Comparison of ENCODE assay signal across 9 cellular contexts in the genomic region with DNA sequence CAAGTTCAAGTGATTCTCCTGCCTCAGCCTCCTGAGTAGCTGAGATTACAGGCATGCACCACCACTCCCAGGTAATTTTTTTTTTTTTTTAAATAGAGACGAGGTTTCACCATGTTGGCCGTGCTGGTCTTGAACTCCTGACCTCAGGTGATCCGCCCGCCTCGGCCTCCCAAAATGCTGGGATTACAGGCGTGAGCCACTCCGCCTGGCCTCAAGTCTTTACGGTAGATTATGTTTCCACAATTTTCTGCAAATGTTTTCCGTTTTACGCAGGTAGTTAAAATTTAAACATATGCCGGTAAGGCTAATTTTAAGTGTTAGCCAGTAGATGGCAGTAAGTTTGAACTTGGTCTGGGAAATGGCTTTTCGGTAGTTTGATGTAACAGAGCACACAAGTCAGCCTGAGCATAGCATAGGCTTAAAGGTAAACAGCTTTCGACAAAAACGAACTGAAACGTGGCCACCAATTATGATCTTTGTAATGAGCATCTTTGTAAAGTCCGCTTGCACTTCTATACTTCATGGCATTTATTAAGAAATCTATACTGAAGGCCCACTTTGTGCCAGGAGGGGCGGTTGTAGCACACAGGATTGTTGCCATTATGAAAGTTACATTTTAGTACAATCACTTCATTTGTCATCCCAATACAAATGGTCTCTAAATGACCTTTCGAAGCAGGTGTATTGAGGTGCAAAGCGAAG. TPM values are rescaled to one million over a fixed set of nuclear protein-coding genes. Genes with fewer than 3 reads are reported as not detected.
DNase-seq lines count a peak whose midpoint lies in the region; ATAC-seq and TF ChIP-seq lines count a peak whose summit lies in the region.
"Had no signal": no experiment of that assay in that cellular context is flagged by ENCODE, and none has a peak within 500 bp of the region (broad histone marks: within the 10 kb centered on the region; RNA-seq: fewer than 3 reads in every experiment).

No MANE protein-coding gene starts in this region.

- ATAC-seq in GM21825 (IDR thresholded peaks at IDR 0.05; ENCODE audit: unreplicated experiment) (peak; percentile 70), WTC11 (peak; percentile 76)

- peaks cover 17% of the 10 kb centered on the region for H3K4me1 ChIP-seq in rectal smooth muscle tissue (ENCODE audit: control insufficient read depth, insufficient read depth, low read length)

- H3K27me3 ChIP-seq in rectal smooth muscle tissue (ENCODE audit: control insufficient read depth, insufficient read depth, low read length) = no peaks in the 10 kb centered on the region

- peaks cover 16% of the 10 kb centered on the region for H3K9me3 Mint-ChIP-seq in WTC11

- H3K36me3 ChIP-seq in rectal smooth muscle tissue (ENCODE audit: control insufficient read depth, insufficient read depth, low read length) = no peaks in the 10 kb centered on the region

- peaks cover 4% of the 10 kb centered on the region for H3K4me1 Mint-ChIP-seq in WTC11

- CTCF ChIA-PET in WTC11 (lab: Charles Lee) = interaction anchor here (0.6 to 1.5 kb wide), 10 partner anchors 9 to 828 kb away, joined by 3 to 6 read pairs (median 4); partner anchors contain the start of gene TBC1D19

- H3K27ac Mint-ChIP-seq in WTC11 = no peak overlapping the region

- H3K4me3 Mint-ChIP-seq in WTC11 = no peak overlapping the region

- DNase-seq in SHP77 (lab: John Stamatoyannopoulos, UW) (peak; percentile 6 to 33), SHP77 treated with DMSO at 0.1 percent for 48 hours (lab: John Stamatoyannopoulos, UW) (no peak), NCI-H1105 treated with DMSO at 0.1 percent for 48 hours (lab: John Stamatoyannopoulos, UW) (peak; percentile 11), WTC11 (ENCODE audit: low spot score) (no peak), globus pallidus (ENCODE audit: low spot score) (peak; percentile 44)
- DNase-seq in stimulated activated CD4-positive, alpha-beta T cell treated with anti-CD3 and anti-CD28 coated beads, Interleukin-12 subunit alpha, Interleukin-12 subunit beta, amount 100 ng/mL, for 4 hours = no peak

- 0 out of 2 replicates have a peak, but pooled peaks have one; percentile 17 for TF ChIP-seq CTCF in WTC11 (IDR thresholded peaks at IDR 0.05)

- no peaks in the 10 kb centered on the region for H3K27me3 Mint-ChIP-seq in WTC11 (ENCODE audit: low read depth)

- H3K4me3 ChIP-seq in rectal smooth muscle tissue (ENCODE audit: low read length) = no peak overlapping the region

- H3K36me3 Mint-ChIP-seq in WTC11 = peaks cover 2% of the 10 kb centered on the region

- peak overlapping the region; percentile 74 for H3K27ac ChIP-seq in rectal smooth muscle tissue (ENCODE audit: low read depth, low read length)

- POLR2A ChIA-PET in WTC11 (lab: Charles Lee) = no interaction called here

- H3K9ac ChIP-seq in rectal smooth muscle tissue (ENCODE audit: low read length) = no peak overlapping the region

TF ChIP-seq in WTC11, 78 proteins besides CTCF, POLR2A, EP300 and RAD21 (continues in another document):
- TF ChIP-seq, protein P1, sequence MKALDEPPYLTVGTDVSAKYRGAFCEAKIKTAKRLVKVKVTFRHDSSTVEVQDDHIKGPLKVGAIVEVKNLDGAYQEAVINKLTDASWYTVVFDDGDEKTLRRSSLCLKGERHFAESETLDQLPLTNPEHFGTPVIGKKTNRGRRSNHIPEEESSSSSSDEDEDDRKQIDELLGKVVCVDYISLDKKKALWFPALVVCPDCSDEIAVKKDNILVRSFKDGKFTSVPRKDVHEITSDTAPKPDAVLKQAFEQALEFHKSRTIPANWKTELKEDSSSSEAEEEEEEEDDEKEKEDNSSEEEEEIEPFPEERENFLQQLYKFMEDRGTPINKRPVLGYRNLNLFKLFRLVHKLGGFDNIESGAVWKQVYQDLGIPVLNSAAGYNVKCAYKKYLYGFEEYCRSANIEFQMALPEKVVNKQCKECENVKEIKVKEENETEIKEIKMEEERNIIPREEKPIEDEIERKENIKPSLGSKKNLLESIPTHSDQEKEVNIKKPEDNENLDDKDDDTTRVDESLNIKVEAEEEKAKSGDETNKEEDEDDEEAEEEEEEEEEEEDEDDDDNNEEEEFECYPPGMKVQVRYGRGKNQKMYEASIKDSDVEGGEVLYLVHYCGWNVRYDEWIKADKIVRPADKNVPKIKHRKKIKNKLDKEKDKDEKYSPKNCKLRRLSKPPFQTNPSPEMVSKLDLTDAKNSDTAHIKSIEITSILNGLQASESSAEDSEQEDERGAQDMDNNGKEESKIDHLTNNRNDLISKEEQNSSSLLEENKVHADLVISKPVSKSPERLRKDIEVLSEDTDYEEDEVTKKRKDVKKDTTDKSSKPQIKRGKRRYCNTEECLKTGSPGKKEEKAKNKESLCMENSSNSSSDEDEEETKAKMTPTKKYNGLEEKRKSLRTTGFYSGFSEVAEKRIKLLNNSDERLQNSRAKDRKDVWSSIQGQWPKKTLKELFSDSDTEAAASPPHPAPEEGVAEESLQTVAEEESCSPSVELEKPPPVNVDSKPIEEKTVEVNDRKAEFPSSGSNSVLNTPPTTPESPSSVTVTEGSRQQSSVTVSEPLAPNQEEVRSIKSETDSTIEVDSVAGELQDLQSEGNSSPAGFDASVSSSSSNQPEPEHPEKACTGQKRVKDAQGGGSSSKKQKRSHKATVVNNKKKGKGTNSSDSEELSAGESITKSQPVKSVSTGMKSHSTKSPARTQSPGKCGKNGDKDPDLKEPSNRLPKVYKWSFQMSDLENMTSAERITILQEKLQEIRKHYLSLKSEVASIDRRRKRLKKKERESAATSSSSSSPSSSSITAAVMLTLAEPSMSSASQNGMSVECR (CRISPR knock-in tag; IDR thresholded peaks at IDR 0.05; ENCODE audit: borderline replicate concordance) = no peak
- no peak for TF ChIP-seq TP53 (CRISPR knock-in tag; IDR thresholded peaks at IDR 0.05)
- TF ChIP-seq, protein P2, sequence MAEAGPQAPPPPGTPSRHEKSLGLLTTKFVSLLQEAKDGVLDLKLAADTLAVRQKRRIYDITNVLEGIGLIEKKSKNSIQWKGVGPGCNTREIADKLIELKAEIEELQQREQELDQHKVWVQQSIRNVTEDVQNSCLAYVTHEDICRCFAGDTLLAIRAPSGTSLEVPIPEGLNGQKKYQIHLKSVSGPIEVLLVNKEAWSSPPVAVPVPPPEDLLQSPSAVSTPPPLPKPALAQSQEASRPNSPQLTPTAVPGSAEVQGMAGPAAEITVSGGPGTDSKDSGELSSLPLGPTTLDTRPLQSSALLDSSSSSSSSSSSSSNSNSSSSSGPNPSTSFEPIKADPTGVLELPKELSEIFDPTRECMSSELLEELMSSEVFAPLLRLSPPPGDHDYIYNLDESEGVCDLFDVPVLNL (CRISPR knock-in tag; IDR thresholded peaks at IDR 0.05; ENCODE audit: borderline replicate concordance, low read depth) = no peak
- no peak for TF ChIP-seq ZBTB21 (CRISPR knock-in tag; IDR thresholded peaks at IDR 0.05; ENCODE audit: borderline replicate concordance)
- no peak for TF ChIP-seq ETV6 (CRISPR knock-in tag; IDR thresholded peaks at IDR 0.05)
- TF ChIP-seq, protein P3, sequence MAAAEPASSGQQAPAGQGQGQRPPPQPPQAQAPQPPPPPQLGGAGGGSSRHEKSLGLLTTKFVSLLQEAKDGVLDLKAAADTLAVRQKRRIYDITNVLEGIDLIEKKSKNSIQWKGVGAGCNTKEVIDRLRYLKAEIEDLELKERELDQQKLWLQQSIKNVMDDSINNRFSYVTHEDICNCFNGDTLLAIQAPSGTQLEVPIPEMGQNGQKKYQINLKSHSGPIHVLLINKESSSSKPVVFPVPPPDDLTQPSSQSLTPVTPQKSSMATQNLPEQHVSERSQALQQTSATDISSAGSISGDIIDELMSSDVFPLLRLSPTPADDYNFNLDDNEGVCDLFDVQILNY (CRISPR knock-in tag; IDR thresholded peaks at IDR 0.05) = no peak
- no peak for TF ChIP-seq SOX15 (CRISPR knock-in tag; IDR thresholded peaks at IDR 0.05)
- TF ChIP-seq GTF2I (CRISPR knock-in tag; conservative IDR thresholded peaks at IDR 0.05) = no peak
- TF ChIP-seq, protein P4, sequence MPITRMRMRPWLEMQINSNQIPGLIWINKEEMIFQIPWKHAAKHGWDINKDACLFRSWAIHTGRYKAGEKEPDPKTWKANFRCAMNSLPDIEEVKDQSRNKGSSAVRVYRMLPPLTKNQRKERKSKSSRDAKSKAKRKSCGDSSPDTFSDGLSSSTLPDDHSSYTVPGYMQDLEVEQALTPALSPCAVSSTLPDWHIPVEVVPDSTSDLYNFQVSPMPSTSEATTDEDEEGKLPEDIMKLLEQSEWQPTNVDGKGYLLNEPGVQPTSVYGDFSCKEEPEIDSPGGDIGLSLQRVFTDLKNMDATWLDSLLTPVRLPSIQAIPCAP (CRISPR knock-in tag; IDR thresholded peaks at IDR 0.05) = no peak
- TF ChIP-seq PRRX2 (CRISPR knock-in tag; IDR thresholded peaks at IDR 0.05) = no peak
- no peak for TF ChIP-seq ZNF425 (CRISPR knock-in tag; conservative IDR thresholded peaks at IDR 0.05)

RNA-seq across cellular contexts. Expression of gene CCKAR, which starts 31.1 kb away (rescaled TPM):
- not detected in 3 replicates for total RNA-seq in WTC11 (2021)
- total RNA-seq: frontal cortex had no signal

Comparison
In these comparisons a context has a peak if more than half of its experiments do, and no peak if none do; other contexts are left out.
1. DNase-seq: peak in SHP77 (2 of 2), NCI-H1105 treated with DMSO at 0.1 percent for 48 hours (single experiment) and globus pallidus (single experiment); none in SHP77 treated with DMSO at 0.1 percent for 48 hours (single experiment), WTC11 (single experiment) and stimulated activated CD4-positive, alpha-beta T cell treated with anti-CD3 and anti-CD28 coated beads, Interleukin-12 subunit alpha, Interleukin-12 subunit beta, amount 100 ng/mL, for 4 hours (single experiment).